ENCODE assay signal across 9 cellular contexts in genomic region chr16:87464691-87465300, GRCh38. TPM values are rescaled to one million over a fixed set of nuclear protein-coding genes. Genes with fewer than 3 reads are reported as not detected.
A peak's percentile ranks its signal among the peaks of the same experiment; 100 is the strongest.
DNase-seq lines count a peak whose midpoint lies in the region; ATAC-seq, FAIRE-seq and TF ChIP-seq lines count a peak whose summit lies in the region.
"Had no signal": no experiment of that assay in that cellular context is flagged by ENCODE, and none has a peak within 500 bp of the region (broad histone marks: within the 10 kb centered on the region; RNA-seq: fewer than 3 reads in every experiment).

No MANE protein-coding gene starts in this region.

- H3K9me3 ChIP-seq in OCI-LY3 (ENCODE audit: insufficient read depth, low read length) (no peaks in the 10 kb centered on the region), psoas muscle (no peaks in the 10 kb centered on the region)

- H4K20me1 ChIP-seq in OCI-LY3 (ENCODE audit: insufficient read depth, low read length) = no peaks in the 10 kb centered on the region

- H3K4me3 ChIP-seq in OCI-LY3 (ENCODE audit: low read length) = peak overlapping the region; percentile 62
- H3K4me3 ChIP-seq in psoas muscle = peak overlapping the region; percentile 52

- no peak for TF ChIP-seq CTCF in GM13977 (IDR thresholded peaks at IDR 0.05; ENCODE audit: extremely low read depth, insufficient read depth, missing control alignments)
- no peak for TF ChIP-seq CTCF in OCI-LY3 (IDR thresholded peaks at IDR 0.05; ENCODE audit: low read depth, low read length)
- no peak for TF ChIP-seq CTCF in psoas muscle (IDR thresholded peaks at IDR 0.05)
- no peak for TF ChIP-seq CTCF in D721Med (IDR thresholded peaks at IDR 0.05; ENCODE audit: insufficient read depth, missing control alignments)

- intact Hi-C loops in Right ventricle myocardium superior (cut with DNase I) = no loop called here
- intact Hi-C loops in psoas muscle (cut with DNase I) = no loop called here

- in situ Hi-C loops in GM13977 (cut with MboI; ENCODE audit: low pct_unique_long_range_greater_than_20kb, low sequenced_read_pairs, unreplicated experiment) = no loop called here

- no peaks in the 10 kb centered on the region for H3K36me3 Mint-ChIP-seq in activated naive CD8-positive, alpha-beta T cell

- peak overlapping the region; percentile 94 for H3K4me2 ChIP-seq in OCI-LY3 (ENCODE audit: low read length)

- peak; percentile 61 for DNase-seq in GM13977 (ENCODE audit: low spot score)
- peak; percentile 81 for DNase-seq in Right ventricle myocardium superior
- peak; percentile 73 to 77 for DNase-seq in psoas muscle
- DNase-seq in D721Med (ENCODE audit: insufficient read length, low spot score) = no peak
- DNase-seq in NCI-H187 (lab: John Stamatoyannopoulos, UW) = no peak

- FAIRE-seq in D721Med (lab: Jason Lieb, UNC) = no peak
- FAIRE-seq: TTC549 had no signal

- H3K27me3 Mint-ChIP-seq in activated naive CD8-positive, alpha-beta T cell = no peaks in the 10 kb centered on the region

- H3K27me3 ChIP-seq in OCI-LY3 (ENCODE audit: low read depth, low read length) (no peaks in the 10 kb centered on the region), psoas muscle (ENCODE audit: insufficient read depth in 3 of 3, low read length in 2 of 3) (no peaks in the 10 kb centered on the region)

- H3K79me2 ChIP-seq in OCI-LY3 (ENCODE audit: low read length) = no peaks in the 10 kb centered on the region

- peaks cover 51% of the 10 kb centered on the region for H3K4me1 Mint-ChIP-seq in activated naive CD8-positive, alpha-beta T cell (ENCODE audit: low read depth)

- no peaks in the 10 kb centered on the region for H3K9me3 Mint-ChIP-seq in activated naive CD8-positive, alpha-beta T cell (ENCODE audit: low read depth)

- peak overlapping the region; percentile 13; the same call in 1 of the 2 replicates for H3K27ac ChIP-seq in OCI-LY3 (ENCODE audit: low read length)
- peak overlapping the region; percentile 90 for H3K27ac ChIP-seq in psoas muscle

- 11 to 15% (median 15%) methylated on average over 13 of the region's 13 CpGs for WGBS in psoas muscle, 3 donors

- ATAC-seq in Right ventricle myocardium superior (ENCODE audit: poor library complexity) (peak; percentile 87), psoas muscle (peak; percentile 75 to 87 (median 78)), HG02981 (IDR thresholded peaks at IDR 0.05; ENCODE audit: unreplicated experiment) (no peak)

- H3K4me1 ChIP-seq in OCI-LY3 (ENCODE audit: low read length) (peaks cover 22% of the 10 kb centered on the region), psoas muscle (peaks cover 67% of the 10 kb centered on the region)

- H2AFZ ChIP-seq in OCI-LY3 (ENCODE audit: low read depth, low read length) = peak overlapping the region; percentile 29; the same call in 1 of the 2 replicates

- H3K27ac Mint-ChIP-seq in activated naive CD8-positive, alpha-beta T cell = peak overlapping the region; percentile 91

- H3K4me3 Mint-ChIP-seq in activated naive CD8-positive, alpha-beta T cell = peak overlapping the region; percentile 76

- no peaks in the 10 kb centered on the region for H3K36me3 ChIP-seq in OCI-LY3 (replicated peaks; ENCODE audit: low read depth, low read length)
- peaks cover 0 to 3% of the 10 kb centered on the region in 2 donors for H3K36me3 ChIP-seq in psoas muscle (ENCODE audit: insufficient read depth in 1 of 2, low read depth in 1 of 2)

- H3K9ac ChIP-seq in OCI-LY3 (ENCODE audit: low read length) = peak overlapping the region; percentile 27

RNA-seq across cellular contexts. Expression of gene ZCCHC14, which starts 28.0 kb away (rescaled TPM):
- total RNA-seq in Right ventricle myocardium superior = 13.2 TPM
- total RNA-seq in psoas muscle = 10 to 100 TPM; 14.6 to 17.3 (median 15.8) TPM
- 10 to 100 TPM in 1 of 3 donors, 1 to 10 TPM in 2; 5.8 to 12.1 (median 6.0) TPM for polyA plus RNA-seq in psoas muscle

Comparison
In these comparisons a context has a peak if more than half of its experiments do, and no peak if none do; other contexts are left out.
1. DNase-seq: peak in GM13977 (single experiment), Right ventricle myocardium superior (single experiment) and psoas muscle (2 of 2); none in D721Med (single experiment) and NCI-H187 (0 of 2).